In the genomic region with DNA sequence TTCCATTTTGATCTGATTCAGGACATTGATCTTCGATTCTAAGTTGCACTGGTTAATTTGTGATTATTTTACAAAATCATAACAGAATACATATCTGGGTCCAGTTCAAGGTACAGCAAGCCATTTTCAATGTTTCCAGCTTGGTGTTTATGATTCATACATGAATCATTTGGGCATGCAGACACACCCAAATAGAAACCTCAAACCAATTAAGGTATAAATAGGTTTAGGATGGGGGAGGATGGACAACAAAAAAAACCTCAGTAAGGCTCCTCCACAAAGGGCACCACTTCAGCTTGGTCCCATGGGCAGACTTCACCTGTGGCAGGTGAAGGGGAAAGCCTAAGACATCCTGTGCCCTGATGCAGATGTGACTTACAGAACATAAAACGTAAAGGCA, we compare ENCODE assay signal across 21 cellular contexts.
DNase-seq lines count a peak whose midpoint lies in the region; FAIRE-seq and TF ChIP-seq lines count a peak whose summit lies in the region.
"Had no signal": no experiment of that assay in that cellular context is flagged by ENCODE, and none has a peak within 500 bp of the region (broad histone marks: within the 10 kb centered on the region; RNA-seq: fewer than 3 reads in every experiment).

No MANE protein-coding gene starts in this region.

- H3K4ac ChIP-seq in H1 (replicated peaks; ENCODE audit: insufficient read length, low read depth, low read length), result no peak overlapping the region

- no peaks in the 10 kb centered on the region for H3K23me2 ChIP-seq in H1 (ENCODE audit: low read depth, low read length)

- no peaks in the 10 kb centered on the region for H3K36me3 ChIP-seq in H1 (ENCODE audit: control insufficient read depth in 2 of 4, insufficient read depth in 4 of 4, low read length in 3 of 4)
- H3K36me3 ChIP-seq: adrenal gland, SJCRH30, thyroid gland, WERI-Rb-1 had no signal

- no peak for FAIRE-seq in H1 (lab: Jason Lieb, UNC)
- FAIRE-seq: D721Med, GM12891 had no signal

- TF ChIP-seq EP300 in H1 (IDR thresholded peaks at IDR 0.05; ENCODE audit: borderline replicate concordance in 1 of 2, low read depth in 2 of 2, low read length in 2 of 2), result no peak

- no peak for TF ChIP-seq RAD21 in H1 (IDR thresholded peaks at IDR 0.05 in 1 of 2, conservative IDR thresholded peaks at IDR 0.05 in 1 of 2; ENCODE audit: low read depth in 2 of 2, low read length in 2 of 2)

- TF ChIP-seq POLR2A in NB4 (IDR thresholded peaks at IDR 0.05; ENCODE audit: extremely low read depth, insufficient read length) (no peak), H1 (IDR thresholded peaks at IDR 0.05; ENCODE audit: control extremely low read depth in 1 of 2, low read depth in 2 of 2, low read length in 2 of 2) (no peak)

- DNase-seq in DMS53 (lab: John Stamatoyannopoulos, UW) (peak; percentile 12), DMS53 treated with DMSO at 0.1 percent for 48 hours (lab: John Stamatoyannopoulos, UW; ENCODE audit: unreplicated experiment) (no peak), NB4 (ENCODE audit: low read depth) (peak; percentile 7), H1 (ENCODE audit: low read depth in 1 of 2, low spot score in 2 of 2) (no peak), renal cortical epithelial cell (ENCODE audit: low read depth) (peak; percentile 42), posterior cingulate gyrus (no peak), SKM-1 treated with dmso at 0.1 percent for 144 hours (lab: John Stamatoyannopoulos, UW; ENCODE audit: unreplicated experiment) (no peak)
- DNase-seq in activated CD4-positive, alpha-beta memory T cell treated with anti-CD3 and anti-CD28 coated beads for 36 hours, result no peak
- DNase-seq: 8988T, adrenal gland, H7, NCI-H1105, NCI-H526, SJCRH30, thyroid gland, WERI-Rb-1 had no signal

- no peak overlapping the region for H2BK120ac ChIP-seq in H1 (replicated peaks; ENCODE audit: low read depth, low read length)

- H3K23ac ChIP-seq in H1 (ENCODE audit: insufficient read length), result no peak overlapping the region

- no peaks in the 10 kb centered on the region for H3K79me1 ChIP-seq in H1 (ENCODE audit: low read depth, low read length)

- H3K9me3 ChIP-seq in H1 (ENCODE audit: insufficient read depth in 2 of 2, low read depth in 1 of 2, low read length in 1 of 2), result no peaks in the 10 kb centered on the region
- H3K9me3 ChIP-seq: adrenal gland, SJCRH30, thyroid gland had no signal

- H3K18ac ChIP-seq in H1 (ENCODE audit: extremely low read depth, low read length), result no peak overlapping the region

- H3K27ac Mint-ChIP-seq in activated CD4-positive, alpha-beta memory T cell treated with anti-CD3 and anti-CD28 coated beads for 36 hours, result no peak overlapping the region

- H2BK20ac ChIP-seq in H1 (ENCODE audit: low read length), result 0 out of 2 replicates have a peak overlapping the region, but pooled peaks have one; percentile 21

- no peaks in the 10 kb centered on the region for H3K9me3 Mint-ChIP-seq in activated CD4-positive, alpha-beta memory T cell treated with anti-CD3 and anti-CD28 coated beads for 36 hours

- H3K79me2 ChIP-seq in H1 (ENCODE audit: control insufficient read depth in 1 of 2, insufficient read depth in 2 of 2, low read length in 2 of 2), result no peaks in the 10 kb centered on the region
- H3K79me2 ChIP-seq: hepatocyte had no signal

- no peak overlapping the region for H4K5ac ChIP-seq in H1 (ENCODE audit: insufficient read length, low read depth, low read length)

- H2BK15ac ChIP-seq in H1 (ENCODE audit: low read length), result no peak overlapping the region

- CTCF ChIA-PET in H1 (lab: Charles Lee; ENCODE audit: partially characterized antibody), result no interaction called here
- CTCF ChIA-PET in activated CD4-positive, alpha-beta memory T cell treated with anti-CD3 and anti-CD28 coated beads for 36 hours (lab: Charles Lee), result no interaction called here

- no peak overlapping the region for H3K56ac ChIP-seq in H1 (replicated peaks; ENCODE audit: insufficient read length, low read depth, low read length)

- WGBS in H1 (ENCODE audit: extremely low coverage in 1 of 2, insufficient coverage in 1 of 2, insufficient read length in 1 of 2, insufficient replicate concordance in 2 of 2, low coverage in 1 of 2, low lambda C conversion rate in 2 of 2, missing lambda C conversion rate in 1 of 2), 2 experiments, result 92% methylated on average over 2 of the region's 2 CpGs; no CpG with 5 or more reads in 1 of the 2 experiments

- no peaks in the 10 kb centered on the region for H3K36me3 Mint-ChIP-seq in activated CD4-positive, alpha-beta memory T cell treated with anti-CD3 and anti-CD28 coated beads for 36 hours

- TF ChIP-seq CTCF in NB4 (IDR thresholded peaks at IDR 0.05; ENCODE audit: low read depth, low read length), result no peak
- TF ChIP-seq CTCF in H1 (IDR thresholded peaks at IDR 0.05; ENCODE audit: control extremely low read depth in 1 of 3, insufficient read depth in 1 of 3, low read depth in 1 of 3, low read length in 3 of 3), result no peak

- POLR2A ChIA-PET in H1 (lab: Charles Lee; ENCODE audit: partially characterized antibody), result no interaction called here
- POLR2A ChIA-PET in activated CD4-positive, alpha-beta memory T cell treated with anti-CD3 and anti-CD28 coated beads for 36 hours (lab: Charles Lee), result no interaction called here

- intact Hi-C loops in posterior cingulate gyrus (cut with DNase I), result no loop called here
- intact Hi-C loops in activated CD4-positive, alpha-beta memory T cell treated with anti-CD3 and anti-CD28 coated beads for 36 hours (cut with micrococcal nuclease), result no loop called here

- H3K27ac ChIP-seq in H1 (ENCODE audit: low read depth, low read length), result no peak overlapping the region
- H3K27ac ChIP-seq: adrenal gland, hepatocyte, SJCRH30, thyroid gland, WERI-Rb-1 had no signal

- H3K4me1 Mint-ChIP-seq in activated CD4-positive, alpha-beta memory T cell treated with anti-CD3 and anti-CD28 coated beads for 36 hours (ENCODE audit: low read depth), result no peaks in the 10 kb centered on the region

- H4K91ac ChIP-seq in H1 (replicated peaks; ENCODE audit: insufficient read length, low read length), result no peak overlapping the region

- H3K4me3 ChIP-seq in NB4 (ENCODE audit: low read depth, low read length), result no peak overlapping the region
- no peak overlapping the region for H3K4me3 ChIP-seq in H1 (ENCODE audit: extremely low read depth in 1 of 4, insufficient read depth in 2 of 4, low read depth in 3 of 4, low read length in 4 of 4)
- H3K4me3 ChIP-seq: adrenal gland, hepatocyte, lung, SJCRH30, skin epidermis, thyroid gland had no signal

- no peak overlapping the region for H2BK12ac ChIP-seq in H1 (ENCODE audit: low read depth, low read length)

- H3K27me3 ChIP-seq in H1 (replicated peaks in 1 of 4; ENCODE audit: control insufficient read depth in 3 of 4, extremely low read depth in 1 of 4, insufficient read depth in 3 of 4, low read length in 3 of 4), result peaks cover 0 to 2% (median 0%) of the 10 kb centered on the region in 4 experiments; a peak in 1 of 7 replicates
- H3K27me3 ChIP-seq: adrenal gland, hepatocyte, thyroid gland had no signal

- no peak overlapping the region for H2BK5ac ChIP-seq in H1 (ENCODE audit: low read depth, low read length)

- H4K8ac ChIP-seq in H1 (ENCODE audit: extremely low read depth, insufficient read depth, low read length), result no peak overlapping the region

- H3K4me2 ChIP-seq in H1 (ENCODE audit: insufficient read depth in 1 of 2, low read depth in 2 of 2, low read length in 2 of 2), result no peak overlapping the region
- H3K4me2 ChIP-seq: hepatocyte had no signal

- H3K4me3 Mint-ChIP-seq in activated CD4-positive, alpha-beta memory T cell treated with anti-CD3 and anti-CD28 coated beads for 36 hours, result no peak overlapping the region

- H4K20me1 ChIP-seq in H1 (replicated peaks in 1 of 2; ENCODE audit: control insufficient read depth in 1 of 2, insufficient read depth in 2 of 2, low read length in 2 of 2), result no peaks in the 10 kb centered on the region

- no peak overlapping the region for H3K14ac ChIP-seq in H1 (ENCODE audit: insufficient read length)

- no peak overlapping the region for H2AK5ac ChIP-seq in H1 (ENCODE audit: low read depth, low read length)

- no peak overlapping the region for H3K9ac ChIP-seq in H1 (replicated peaks in 1 of 4; ENCODE audit: extremely low read depth in 1 of 4, low read depth in 3 of 4, low read length in 3 of 4)

- no peak overlapping the region for H2AFZ ChIP-seq in H1 (ENCODE audit: low read length)
- H2AFZ ChIP-seq: hepatocyte had no signal

- peaks cover 2 to 11% (median 8%) of the 10 kb centered on the region in 4 experiments; a peak in 6 of 7 replicates for H3K4me1 ChIP-seq in H1 (replicated peaks in 1 of 4; ENCODE audit: control insufficient read depth in 3 of 4, insufficient read depth in 4 of 4, low read length in 3 of 4)
- H3K4me1 ChIP-seq: adrenal gland, SJCRH30, thyroid gland had no signal

- H3K27me3 Mint-ChIP-seq in activated CD4-positive, alpha-beta memory T cell treated with anti-CD3 and anti-CD28 coated beads for 36 hours, result no peaks in the 10 kb centered on the region

TF ChIP-seq in H1, 55 proteins besides CTCF, POLR2A, EP300 and RAD21:
- TF ChIP-seq SIRT6 (IDR thresholded peaks at IDR 0.05; ENCODE audit: low read length) (no peak), EZH2 (IDR thresholded peaks at IDR 0.05; ENCODE audit: low read depth, low read length, severe bottlenecking) (no peak), SRF (IDR thresholded peaks at IDR 0.05; ENCODE audit: low read depth, low read length) (no peak), CBX8 (IDR thresholded peaks at IDR 0.05; ENCODE audit: borderline replicate concordance, low read depth, low read length) (no peak), SIN3A (conservative IDR thresholded peaks at IDR 0.05 in 1 of 2, IDR thresholded peaks at IDR 0.05 in 1 of 2; ENCODE audit: low read depth in 1 of 2, low read length in 2 of 2) (no peak), ASH2L (IDR thresholded peaks at IDR 0.05; ENCODE audit: low read length) (no peak), PHF8 (conservative IDR thresholded peaks at IDR 0.05; ENCODE audit: low read depth, low read length) (no peak), SP1 (IDR thresholded peaks at IDR 0.05; ENCODE audit: low read depth, low read length) (no peak), TAF7 (optimal IDR thresholded peaks at IDR 0.05; ENCODE audit: borderline replicate concordance, low read depth, low read length) (no peak)

Comparison
In these comparisons a context has a peak if more than half of its experiments do, and no peak if none do; other contexts are left out.
1. DNase-seq: peak in DMS53 (single experiment), NB4 (single experiment) and renal cortical epithelial cell (single experiment); none in DMS53 treated with DMSO at 0.1 percent for 48 hours (single experiment), H1 (0 of 2), posterior cingulate gyrus (0 of 10), SKM-1 treated with dmso at 0.1 percent for 144 hours (single experiment) and activated CD4-positive, alpha-beta memory T cell treated with anti-CD3 and anti-CD28 coated beads for 36 hours (single experiment).